ENCODE assay signal across 24 cellular contexts in the genomic region with DNA sequence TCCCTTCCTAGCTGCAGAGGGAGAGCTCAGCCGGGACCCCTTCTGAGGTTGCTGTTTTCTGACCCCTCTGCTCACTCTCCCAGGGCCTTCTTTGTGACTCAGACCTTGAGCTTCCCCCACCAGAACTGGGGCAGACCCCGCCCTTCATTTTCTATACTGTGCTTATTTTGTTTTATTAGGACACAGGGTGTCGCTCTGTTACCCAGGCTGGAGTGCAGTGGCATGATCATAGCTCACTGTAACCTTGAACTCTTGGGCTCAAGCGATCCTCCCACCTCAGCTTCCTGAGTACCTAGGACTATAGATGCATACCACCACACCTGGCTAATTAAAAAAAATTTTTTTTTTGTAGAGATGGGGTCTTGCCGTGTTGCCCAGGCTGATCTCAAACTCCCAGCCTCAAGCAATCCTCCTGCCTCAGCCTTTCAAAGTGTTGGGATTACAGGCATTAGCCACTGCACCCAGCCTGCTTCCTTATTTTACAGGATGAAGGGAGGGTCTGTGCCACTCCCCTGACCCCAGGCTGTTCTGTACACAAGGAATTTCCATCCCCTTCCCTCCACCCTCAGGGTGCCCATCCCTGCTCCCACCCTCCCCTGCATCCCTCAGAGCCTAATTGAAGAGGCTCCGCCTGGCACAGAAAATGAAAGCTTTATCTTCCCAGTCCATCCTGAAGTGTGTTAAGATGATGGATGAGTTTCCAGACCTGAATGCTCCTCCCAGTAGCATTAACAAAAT.
"Had no signal": no experiment of that assay in that cellular context is flagged by ENCODE, and none has a peak within 500 bp of the region (broad histone marks: within the 10 kb centered on the region; RNA-seq: fewer than 3 reads in every experiment).

No MANE protein-coding gene starts in this region.

- H3K4me1 Mint-ChIP-seq: stimulated activated naive B cell treated with anti-CD40 and anti-IgM and Interleukin-4, amounts not matched to agents 10 μg/mL and 1 μg/mL and 100 μg/mL, for 72 hours; stimulated activated naive CD8-positive, alpha-beta T cell treated with anti-CD3 and anti-CD28 coated beads, Interleukin-15, amount 100 ng/mL, for 72 hours had no signal

- H3K9me3 ChIP-seq: left ventricle myocardium inferior, lower lobe of right lung, psoas muscle, spleen, testis, transverse colon had no signal

- FAIRE-seq: endothelial cell of umbilical vein, kidney had no signal

- H3K4me1 ChIP-seq: foreskin keratinocyte, left ventricle myocardium inferior, lower lobe of right lung, psoas muscle, testis had no signal

- H3K4me3 ChIP-seq: coronary artery, left ventricle myocardium inferior, lower lobe of right lung, psoas muscle, spleen, testis, transverse colon had no signal

- ATAC-seq: foreskin keratinocyte; left cardiac atrium; lower lobe of right lung; natural killer cell treated with Interleukin-12 subunit alpha and Interleukin-12 subunit beta and Interleukin-15 and Interleukin-18, amount 100 ng/mL, for 72 hours; psoas muscle; sciatic nerve; stimulated activated naive B cell treated with anti-CD40 and anti-IgM and Interleukin-4, amounts not matched to agents 10 μg/mL and 1 μg/mL and 100 μg/mL, for 72 hours; stimulated activated naive CD8-positive, alpha-beta T cell treated with anti-CD3 and anti-CD28 coated beads, Interleukin-15, amount 100 ng/mL, for 72 hours had no signal

- H3K36me3 Mint-ChIP-seq: natural killer cell treated with Interleukin-12 subunit alpha and Interleukin-12 subunit beta and Interleukin-15 and Interleukin-18, amount 100 ng/mL, for 72 hours; stimulated activated naive B cell treated with anti-CD40 and anti-IgM and Interleukin-4, amounts not matched to agents 10 μg/mL and 1 μg/mL and 100 μg/mL, for 72 hours had no signal

- H3K27me3 ChIP-seq: foreskin keratinocyte, testis, transverse colon had no signal

- H3K9me3 Mint-ChIP-seq: endodermal cell; natural killer cell treated with Interleukin-12 subunit alpha and Interleukin-12 subunit beta and Interleukin-15 and Interleukin-18, amount 100 ng/mL, for 72 hours; stimulated activated naive B cell treated with anti-CD40 and anti-IgM and Interleukin-4, amounts not matched to agents 10 μg/mL and 1 μg/mL and 100 μg/mL, for 72 hours; stimulated activated naive CD8-positive, alpha-beta T cell treated with anti-CD3 and anti-CD28 coated beads, Interleukin-15, amount 100 ng/mL, for 72 hours had no signal

- H3K27ac ChIP-seq: coronary artery, foreskin keratinocyte, left ventricle myocardium inferior, lower lobe of right lung, psoas muscle, spleen, testis, transverse colon had no signal

- DNase-seq: effector CD4-positive, alpha-beta T cell; endodermal cell; erythroblast; kidney; left cardiac atrium; left ventricle myocardium inferior; lower lobe of right lung; mesenchymal stem cell; midbrain; psoas muscle; retina; spleen; stimulated activated CD4-positive, alpha-beta T cell treated with anti-CD3 and anti-CD28 coated beads, Interleukin-15, amount 100 ng/mL, for 24 hours; stimulated activated CD4-positive, alpha-beta T cell treated with anti-CD3 and anti-CD28 coated beads, Interleukin-1b, Interleukin-23, amount 100 ng/mL, for 48 hours; stimulated activated CD4-positive, alpha-beta T cell treated with anti-CD3 and anti-CD28 coated beads, Interleukin-4, amount 100 ng/mL, for 24 hours; stimulated activated naive B cell treated with anti-CD40 and anti-IgM and Interleukin-4, amounts not matched to agents 10 μg/mL and 1 μg/mL and 100 μg/mL, for 72 hours; stimulated activated naive CD8-positive, alpha-beta T cell treated with anti-CD3 and anti-CD28 coated beads, Interleukin-15, amount 100 ng/mL, for 72 hours; testis; transverse colon had no signal

- H3K4me3 Mint-ChIP-seq: endodermal cell; natural killer cell treated with Interleukin-12 subunit alpha and Interleukin-12 subunit beta and Interleukin-15 and Interleukin-18, amount 100 ng/mL, for 72 hours; stimulated activated naive B cell treated with anti-CD40 and anti-IgM and Interleukin-4, amounts not matched to agents 10 μg/mL and 1 μg/mL and 100 μg/mL, for 72 hours; stimulated activated naive CD8-positive, alpha-beta T cell treated with anti-CD3 and anti-CD28 coated beads, Interleukin-15, amount 100 ng/mL, for 72 hours had no signal

- H3K36me3 ChIP-seq: left ventricle myocardium inferior, lower lobe of right lung, spleen, transverse colon had no signal

- H3K27ac Mint-ChIP-seq: endodermal cell; natural killer cell treated with Interleukin-12 subunit alpha and Interleukin-12 subunit beta and Interleukin-15 and Interleukin-18, amount 100 ng/mL, for 72 hours; stimulated activated naive B cell treated with anti-CD40 and anti-IgM and Interleukin-4, amounts not matched to agents 10 μg/mL and 1 μg/mL and 100 μg/mL, for 72 hours had no signal
